In genomic region chr11:10749476-10749875, GRCh38 we compare ENCODE assay signal across 1 cellular context.
A peak's percentile ranks its signal among the peaks of the same experiment; 100 is the strongest.
TF ChIP-seq lines count a peak whose summit lies in the region.

No MANE protein-coding gene starts in this region.

TF ChIP-seq in K562, 482 proteins besides CTCF, POLR2A, EP300 and RAD21 (continues in another document):
- TF ChIP-seq MGA (IDR thresholded peaks at IDR 0.05) (0 out of 2 replicates have a peak, but pooled peaks have one; percentile 39), C11orf30 (IDR thresholded peaks at IDR 0.05; ENCODE audit: low read depth) (peak; percentile 75), ZNF766 (CRISPR knock-in tag; conservative IDR thresholded peaks at IDR 0.05) (no peak), FOS (IDR thresholded peaks at IDR 0.05; ENCODE audit: extremely low read depth, insufficient read length) (no peak), NCOA4 (IDR thresholded peaks at IDR 0.05; ENCODE audit: partially characterized antibody) (peak; percentile 59), ZBTB40 (IDR thresholded peaks at IDR 0.05) (peak; percentile 19; the same call in 1 of the 2 replicates), ZBTB40 (CRISPR knock-in tag; IDR thresholded peaks at IDR 0.05) (no peak), RAD51 (IDR thresholded peaks at IDR 0.05; ENCODE audit: borderline replicate concordance, low read depth) (peak; percentile 85), USF1 (CRISPR knock-in tag; IDR thresholded peaks at IDR 0.05) (peak; percentile 40), EHMT2 (IDR thresholded peaks at IDR 0.05) (peak; percentile 52), XRCC4 (IDR thresholded peaks at IDR 0.05; ENCODE audit: extremely low read depth, insufficient read depth, insufficient read length) (no peak), MCM7 (IDR thresholded peaks at IDR 0.05) (0 out of 4 replicates have a peak, but pooled peaks of 1 of the 2 experiments have one; percentile 29), ZSCAN32 (CRISPR knock-in tag; IDR thresholded peaks at IDR 0.05) (no peak), YBX1 (IDR thresholded peaks at IDR 0.05) (no peak), TEAD1 (CRISPR knock-in tag; IDR thresholded peaks at IDR 0.05) (no peak), GABPB2 (CRISPR knock-in tag; conservative IDR thresholded peaks at IDR 0.05) (0 out of 2 replicates have a peak, but pooled peaks have one; percentile 43), GTF2E2 (tag; IDR thresholded peaks at IDR 0.05) (no peak), ZNF316 (IDR thresholded peaks at IDR 0.05) (peak; percentile 89), CREB5 (CRISPR knock-in tag; IDR thresholded peaks at IDR 0.05) (no peak), DPF2 (IDR thresholded peaks at IDR 0.05) (peak; percentile 26; the same call in 1 of the 2 replicates), ZNF134 (CRISPR knock-in tag; conservative IDR thresholded peaks at IDR 0.05) (no peak), ZNF584 (CRISPR knock-in tag; IDR thresholded peaks at IDR 0.05; ENCODE audit: low read depth) (no peak), HDAC2 (IDR thresholded peaks at IDR 0.05) (0 out of 2 replicates have a peak, but pooled peaks have one; percentile 33), ILK (tag; IDR thresholded peaks at IDR 0.05; ENCODE audit: borderline replicate concordance, low read depth) (no peak), KDM2B (CRISPR knock-in tag; IDR thresholded peaks at IDR 0.05) (no peak)
- TF ChIP-seq, protein P1, sequence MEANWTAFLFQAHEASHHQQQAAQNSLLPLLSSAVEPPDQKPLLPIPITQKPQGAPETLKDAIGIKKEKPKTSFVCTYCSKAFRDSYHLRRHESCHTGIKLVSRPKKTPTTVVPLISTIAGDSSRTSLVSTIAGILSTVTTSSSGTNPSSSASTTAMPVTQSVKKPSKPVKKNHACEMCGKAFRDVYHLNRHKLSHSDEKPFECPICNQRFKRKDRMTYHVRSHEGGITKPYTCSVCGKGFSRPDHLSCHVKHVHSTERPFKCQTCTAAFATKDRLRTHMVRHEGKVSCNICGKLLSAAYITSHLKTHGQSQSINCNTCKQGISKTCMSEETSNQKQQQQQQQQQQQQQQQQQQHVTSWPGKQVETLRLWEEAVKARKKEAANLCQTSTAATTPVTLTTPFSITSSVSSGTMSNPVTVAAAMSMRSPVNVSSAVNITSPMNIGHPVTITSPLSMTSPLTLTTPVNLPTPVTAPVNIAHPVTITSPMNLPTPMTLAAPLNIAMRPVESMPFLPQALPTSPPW (CRISPR knock-in tag; IDR thresholded peaks at IDR 0.05): no peak
- TF ChIP-seq, protein P2, sequence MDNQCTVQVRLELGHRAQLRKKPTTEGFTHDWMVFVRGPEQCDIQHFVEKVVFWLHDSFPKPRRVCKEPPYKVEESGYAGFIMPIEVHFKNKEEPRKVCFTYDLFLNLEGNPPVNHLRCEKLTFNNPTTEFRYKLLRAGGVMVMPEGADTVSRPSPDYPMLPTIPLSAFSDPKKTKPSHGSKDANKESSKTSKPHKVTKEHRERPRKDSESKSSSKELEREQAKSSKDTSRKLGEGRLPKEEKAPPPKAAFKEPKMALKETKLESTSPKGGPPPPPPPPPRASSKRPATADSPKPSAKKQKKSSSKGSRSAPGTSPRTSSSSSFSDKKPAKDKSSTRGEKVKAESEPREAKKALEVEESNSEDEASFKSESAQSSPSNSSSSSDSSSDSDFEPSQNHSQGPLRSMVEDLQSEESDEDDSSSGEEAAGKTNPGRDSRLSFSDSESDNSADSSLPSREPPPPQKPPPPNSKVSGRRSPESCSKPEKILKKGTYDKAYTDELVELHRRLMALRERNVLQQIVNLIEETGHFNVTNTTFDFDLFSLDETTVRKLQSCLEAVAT (IDR thresholded peaks at IDR 0.05): 0 out of 4 replicates have a peak, but pooled peaks of 1 of the 2 experiments have one; percentile 23
